ENCODE assay signal across 15 cellular contexts in genomic region chr9:82934949-82935348, GRCh38.
DNase-seq lines count a peak whose midpoint lies in the region; ATAC-seq and TF ChIP-seq lines count a peak whose summit lies in the region.
"Had no signal": no experiment of that assay in that cellular context is flagged by ENCODE, and none has a peak within 500 bp of the region (broad histone marks: within the 10 kb centered on the region; RNA-seq: fewer than 3 reads in every experiment).

No MANE protein-coding gene starts in this region.

- ATAC-seq in WTC11 = peak; percentile 44
- ATAC-seq in GM21515 (IDR thresholded peaks at IDR 0.05; ENCODE audit: unreplicated experiment) = no peak
- no peak for ATAC-seq in GM18907 (IDR thresholded peaks at IDR 0.05; ENCODE audit: unreplicated experiment)
- ATAC-seq: stimulated activated naive CD8-positive, alpha-beta T cell treated with anti-CD3 and anti-CD28 coated beads, Interleukin-15, Interleukin-2, amounts not matched to agents 100 U/mL and 50 U/mL, for 24 hours had no signal

- CTCF ChIA-PET in AG04449 (lab: Yijun Ruan, JAX) (no interaction called here), WTC11 (lab: Charles Lee) (interaction anchor here (1.0 kb wide), 2 partner anchors 22 to 328 kb away, joined by 3 read pairs; no protein-coding TSS in a partner anchor)

- DNase-seq in AG04449 (ENCODE audit: low read depth, low spot score) = peak; percentile 2
- peak; percentile 58 for DNase-seq in HT-29 (ENCODE audit: low spot score)
- no peak for DNase-seq in WTC11 (ENCODE audit: low spot score)
- peak; percentile 88 for DNase-seq in iris pigment epithelial cell (ENCODE audit: low read depth)
- no peak for DNase-seq in NK-92 (lab: John Stamatoyannopoulos, UW; ENCODE audit: unreplicated experiment)
- no peak for DNase-seq in NCI-H2029 treated with DMSO at 0.1 percent for 48 hours (lab: John Stamatoyannopoulos, UW)
- DNase-seq: activated T-cell treated with anti-CD3 and anti-CD28 coated beads, Interleukin-2, amount 50 U/mL, for 1 hour; effector CD4-positive, alpha-beta T cell; lower lobe of right lung; stimulated activated CD4-positive, alpha-beta T cell treated with anti-CD3 and anti-CD28 coated beads, Interleukin-12 subunit alpha, Interleukin-12 subunit beta, amount 100 ng/mL, for 4 hours; stimulated activated naive CD8-positive, alpha-beta T cell treated with anti-CD3 and anti-CD28 coated beads, Interleukin-15, Interleukin-2, amounts not matched to agents 100 U/mL and 50 U/mL, for 24 hours; T-helper 1 cell had no signal

- no peak overlapping the region for H3K27ac Mint-ChIP-seq in WTC11

- no peak for TF ChIP-seq CTCF in AG04449 (IDR thresholded peaks at IDR 0.05; ENCODE audit: insufficient read depth, low read length, missing control alignments)
- no peak for TF ChIP-seq CTCF in WTC11 (IDR thresholded peaks at IDR 0.05)

- H3K36me3 Mint-ChIP-seq in WTC11 = no peaks in the 10 kb centered on the region

- POLR2A ChIA-PET in AG04449 (lab: Yijun Ruan, JAX) = interaction anchor here (0.6 kb wide), 1 partner anchor 439 kb away, joined by 3 read pairs; no protein-coding TSS in a partner anchor
- POLR2A ChIA-PET in WTC11 (lab: Charles Lee) = interaction anchor here (1.2 kb wide), 1 partner anchor 151 kb away, joined by 3 read pairs; no protein-coding TSS in a partner anchor

- peaks cover 7% of the 10 kb centered on the region for H3K27me3 Mint-ChIP-seq in WTC11 (ENCODE audit: low read depth)

- H3K4me3 Mint-ChIP-seq in WTC11 = no peak overlapping the region

- no peak overlapping the region for H3K4me3 ChIP-seq in AG04449 (ENCODE audit: low read depth, low read length)
- H3K4me3 ChIP-seq: BLaER1 treated with 17β-estradiol and CSF1 and Interleukin-3, amounts not matched to agents 10 nM and 100 nM; lower lobe of right lung had no signal

- H3K4me1 Mint-ChIP-seq in WTC11 = peaks cover 8% of the 10 kb centered on the region

- H3K9me3 Mint-ChIP-seq in WTC11 = peaks cover 6% of the 10 kb centered on the region

TF ChIP-seq in WTC11, 78 proteins besides CTCF, POLR2A, EP300 and RAD21:
- no peak for TF ChIP-seq MXD4 (CRISPR knock-in tag; IDR thresholded peaks at IDR 0.05; ENCODE audit: borderline replicate concordance)
- no peak for TF ChIP-seq AFF4 (CRISPR knock-in tag; IDR thresholded peaks at IDR 0.05; ENCODE audit: borderline replicate concordance)
- no peak for TF ChIP-seq NFATC4 (CRISPR knock-in tag; IDR thresholded peaks at IDR 0.05)
- TF ChIP-seq NFE2L1 (CRISPR knock-in tag; IDR thresholded peaks at IDR 0.05) = no peak
- TF ChIP-seq KAT7 (CRISPR knock-in tag; IDR thresholded peaks at IDR 0.05; ENCODE audit: borderline replicate concordance) = no peak
- no peak for TF ChIP-seq OVOL2 (CRISPR knock-in tag; IDR thresholded peaks at IDR 0.05; ENCODE audit: borderline replicate concordance)
- no peak for TF ChIP-seq TEAD4 (CRISPR knock-in tag; IDR thresholded peaks at IDR 0.05)
- no peak for TF ChIP-seq E2F1 (CRISPR knock-in tag; IDR thresholded peaks at IDR 0.05)
- no peak for TF ChIP-seq IRF2 (CRISPR knock-in tag; IDR thresholded peaks at IDR 0.05; ENCODE audit: borderline replicate concordance, low read depth)
- TF ChIP-seq ESRRA (CRISPR knock-in tag; IDR thresholded peaks at IDR 0.05; ENCODE audit: borderline replicate concordance) = no peak
- TF ChIP-seq MLX (CRISPR knock-in tag; IDR thresholded peaks at IDR 0.05) = no peak
- TF ChIP-seq MYBL2 (CRISPR knock-in tag; IDR thresholded peaks at IDR 0.05) = no peak
- no peak for TF ChIP-seq FOXK1 (CRISPR knock-in tag; IDR thresholded peaks at IDR 0.05)
- TF ChIP-seq STAT6 (CRISPR knock-in tag; conservative IDR thresholded peaks at IDR 0.05; ENCODE audit: low read depth) = no peak

Comparison
In these comparisons a context has a peak if more than half of its experiments do, and no peak if none do; other contexts are left out.
1. DNase-seq: peak in AG04449 (single experiment), HT-29 (single experiment) and iris pigment epithelial cell (single experiment); none in WTC11 (single experiment), NK-92 (single experiment) and NCI-H2029 treated with DMSO at 0.1 percent for 48 hours (single experiment).